22 cellular contexts compared by ENCODE assay signal in the genomic region with DNA sequence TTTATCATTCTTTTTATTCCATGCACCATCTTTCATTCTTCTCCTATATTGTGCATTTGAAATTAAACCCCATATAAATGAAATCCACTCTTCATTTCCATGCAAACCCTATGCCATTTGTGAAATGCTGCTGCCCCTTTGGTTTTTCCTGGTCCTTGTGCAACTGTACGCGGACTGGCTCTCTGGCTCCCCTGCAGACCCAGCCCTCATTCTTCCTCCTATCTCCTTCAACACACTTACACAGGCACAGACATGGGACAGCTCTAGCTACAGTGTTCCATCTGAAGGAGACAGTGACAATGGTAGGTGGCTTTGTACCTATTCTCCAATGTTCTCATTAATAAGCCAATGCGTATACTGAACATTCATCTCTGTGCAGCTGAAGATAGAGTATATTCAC.
"Had no signal": no experiment of that assay in that cellular context is flagged by ENCODE, and none has a peak within 500 bp of the region (broad histone marks: within the 10 kb centered on the region; RNA-seq: fewer than 3 reads in every experiment).

No MANE protein-coding gene starts in this region.

- H3K4me1 ChIP-seq: left ventricle myocardium inferior, right atrium auricular region, testis, thyroid gland, transverse colon, vagina had no signal

- H3K27ac ChIP-seq: left ventricle myocardium inferior, ovary, right atrium auricular region, right lobe of liver, stomach, testis, thyroid gland, transverse colon, upper lobe of left lung, vagina had no signal

- DNase-seq: hypothalamus; immature natural killer cell; left ventricle myocardium inferior; mesendoderm; naive B cell; natural killer cell; nephron progenitor cell; ovary; right lobe of liver; stimulated activated CD4-positive, alpha-beta T cell treated with anti-CD3 and anti-CD28 coated beads, Interleukin-2, amount 100 ng/mL, for 24 hours; stimulated activated CD4-positive, alpha-beta T cell treated with anti-CD3 and anti-CD28 coated beads, Interleukin-4, amount 100 ng/mL, for 1 hour; stimulated activated naive B cell treated with anti-CD40 and anti-IgM and Interleukin-4, amounts not matched to agents 10 μg/mL and 1 μg/mL and 100 μg/mL, for 72 hours; stimulated activated naive CD8-positive, alpha-beta T cell treated with anti-CD3 and anti-CD28 coated beads, Interleukin-15, Interleukin-2, amounts not matched to agents 100 U/mL and 50 U/mL, for 24 hours; stomach; testis; thyroid gland; transverse colon; upper lobe of left lung had no signal

- ATAC-seq: natural killer cell; stimulated activated naive B cell treated with anti-CD40 and anti-IgM and Interleukin-4, amounts not matched to agents 10 μg/mL and 1 μg/mL and 100 μg/mL, for 72 hours; stimulated activated naive CD8-positive, alpha-beta T cell treated with anti-CD3 and anti-CD28 coated beads, Interleukin-15, Interleukin-2, amounts not matched to agents 100 U/mL and 50 U/mL, for 24 hours had no signal

- H3K36me3 ChIP-seq: ovary, thyroid gland had no signal

- H3K9me3 ChIP-seq: left ventricle myocardium inferior, ovary, right atrium auricular region, right lobe of liver, stomach, testis, thyroid gland, transverse colon, upper lobe of left lung, vagina had no signal

- H3K4me2 ChIP-seq: smooth muscle cell had no signal

- H3K27me3 ChIP-seq: ovary, right atrium auricular region, right lobe of liver, stomach, testis, thyroid gland, transverse colon, upper lobe of left lung, vagina had no signal

- H3K4me3 ChIP-seq: left ventricle myocardium inferior, lung, ovary, right atrium auricular region, right lobe of liver, smooth muscle cell, stomach, testis, thyroid gland, transverse colon, upper lobe of left lung, vagina had no signal
